In the genomic region with DNA sequence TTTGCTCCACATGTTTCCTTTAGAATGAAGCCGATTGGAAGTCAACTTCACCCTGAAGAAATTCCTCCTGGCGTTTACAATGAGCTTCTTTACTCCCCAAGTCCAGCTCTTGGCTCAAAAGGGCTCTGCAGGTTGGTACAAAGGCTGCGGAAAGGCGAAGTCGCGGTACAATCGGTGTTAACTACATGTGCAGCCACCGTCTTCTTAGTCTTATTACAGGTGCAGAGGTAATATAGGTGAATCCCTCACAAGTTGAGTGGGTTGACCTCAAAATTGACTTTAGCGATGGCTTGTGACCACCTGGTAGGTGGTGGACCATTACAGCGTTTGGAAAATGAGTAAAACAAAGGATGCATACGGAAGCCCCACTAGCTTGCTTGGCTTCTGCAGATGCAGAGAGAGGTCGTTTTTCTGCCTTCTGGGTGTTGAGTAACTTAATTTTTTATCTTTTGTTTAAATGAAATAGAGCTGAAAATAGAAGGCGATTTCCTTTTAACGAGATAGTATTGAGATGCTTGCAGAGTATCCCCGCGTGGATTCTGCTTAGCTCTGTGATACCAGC, we compare ENCODE assay signal across 21 cellular contexts.
DNase-seq lines count a peak whose midpoint lies in the region; ATAC-seq, FAIRE-seq and TF ChIP-seq lines count a peak whose summit lies in the region.
"Had no signal": no experiment of that assay in that cellular context is flagged by ENCODE, and none has a peak within 500 bp of the region (broad histone marks: within the 10 kb centered on the region; RNA-seq: fewer than 3 reads in every experiment).

No MANE protein-coding gene starts in this region.

- H3K36me3 ChIP-seq in astrocyte (ENCODE audit: insufficient read depth, low read length) (no peaks in the 10 kb centered on the region), keratinocyte (ENCODE audit: control insufficient read depth in 2 of 2, extremely low read depth in 1 of 2, insufficient read depth in 2 of 2, low read length in 2 of 2) (no peaks in the 10 kb centered on the region)
- H3K36me3 ChIP-seq: colonic mucosa, SJSA1, transverse colon had no signal

- FAIRE-seq in astrocyte (lab: Jason Lieb, UNC), result no peak
- peak; percentile 23 for FAIRE-seq in keratinocyte (lab: Jason Lieb, UNC)

- no peak for TF ChIP-seq CTCF in astrocyte (IDR thresholded peaks at IDR 0.05; ENCODE audit: insufficient read depth, low read depth, low read length)
- TF ChIP-seq CTCF in keratinocyte (optimal IDR thresholded peaks at IDR 0.05 in 1 of 3, IDR thresholded peaks at IDR 0.05 in 1 of 3, conservative IDR thresholded peaks at IDR 0.05 in 1 of 3; ENCODE audit: extremely low read depth in 1 of 3, insufficient read depth in 2 of 3, low read length in 3 of 3), result no peak
- TF ChIP-seq CTCF in type B pancreatic cell (conservative IDR thresholded peaks at IDR 0.05), result no peak
- TF ChIP-seq CTCF in GM13976 (IDR thresholded peaks at IDR 0.05; ENCODE audit: borderline replicate concordance, control extremely low read depth, extremely low read depth, insufficient read depth, missing control alignments), result no peak

- H3K9me3 ChIP-seq in astrocyte (ENCODE audit: insufficient read depth, low read depth, low read length), result no peaks in the 10 kb centered on the region
- no peaks in the 10 kb centered on the region for H3K9me3 ChIP-seq in keratinocyte (ENCODE audit: control insufficient read depth, low read depth, low read length)
- H3K9me3 ChIP-seq: colonic mucosa, mucosa of descending colon, SJSA1, transverse colon had no signal

- H3K4me2 ChIP-seq in astrocyte (ENCODE audit: low read length) (peak overlapping the region; percentile 62), keratinocyte (ENCODE audit: control insufficient read depth, extremely low read depth, insufficient read depth, low read depth, low read length) (peak overlapping the region; percentile 75)

- peaks cover 0 to 3% of the 10 kb centered on the region in 2 donors for H3K9me3 Mint-ChIP-seq in activated T-cell treated with anti-CD3 and anti-CD28 coated beads, Interleukin-2, amount 50 U/mL, for 72 hours
- H3K9me3 Mint-ChIP-seq in astrocyte (ENCODE audit: unreplicated experiment), result peaks cover 10% of the 10 kb centered on the region
- H3K9me3 Mint-ChIP-seq in type B pancreatic cell, result no peaks in the 10 kb centered on the region
- H3K9me3 Mint-ChIP-seq: activated naive CD4-positive, alpha-beta T cell treated with anti-CD3 and anti-CD28 coated beads for 36 hours had no signal

- H3K27ac Mint-ChIP-seq in activated T-cell treated with anti-CD3 and anti-CD28 coated beads, Interleukin-2, amount 50 U/mL, for 72 hours, result no peak overlapping the region
- H3K27ac Mint-ChIP-seq in astrocyte (ENCODE audit: unreplicated experiment) (no peak overlapping the region), type B pancreatic cell (no peak overlapping the region)
- H3K27ac Mint-ChIP-seq: activated naive CD4-positive, alpha-beta T cell treated with anti-CD3 and anti-CD28 coated beads for 36 hours had no signal

- DNase-seq in activated T-cell treated with anti-CD3 and anti-CD28 coated beads, Interleukin-2, amount 50 U/mL, for 72 hours, result no peak
- no peak for DNase-seq in activated T-cell treated with anti-CD3 and anti-CD28 coated beads for 4 hours
- DNase-seq in astrocyte (ENCODE audit: low read depth), result no peak
- no peak for DNase-seq in keratinocyte (ENCODE audit: low read depth, low spot score)
- DNase-seq in type B pancreatic cell (ENCODE audit: extremely low spot score, unreplicated experiment), result no peak
- DNase-seq in GM13976 (ENCODE audit: low spot score), result no peak
- no peak for DNase-seq in left cardiac atrium
- DNase-seq in stimulated activated CD4-positive, alpha-beta T cell treated with anti-CD3 and anti-CD28 coated beads, Interleukin-2, amount 100 ng/mL, for 48 hours, result no peak
- DNase-seq: ACHN; activated CD4-positive, alpha-beta T cell treated with anti-CD3 and anti-CD28 coated beads for 1 hour; activated naive CD4-positive, alpha-beta T cell treated with anti-CD3 and anti-CD28 coated beads for 36 hours; CD4-positive, alpha-beta memory T cell; colonic mucosa; erythroblast; mucosa of descending colon; NCI-H187; NCI-H446; OCI-M1; T1000; transverse colon had no signal

- peak overlapping the region; percentile 35 to 68 for H3K4me3 Mint-ChIP-seq in activated T-cell treated with anti-CD3 and anti-CD28 coated beads, Interleukin-2, amount 50 U/mL, for 72 hours
- H3K4me3 Mint-ChIP-seq in astrocyte (ENCODE audit: unreplicated experiment), result peak overlapping the region; percentile 79
- H3K4me3 Mint-ChIP-seq in type B pancreatic cell, result peak overlapping the region; percentile 67

- dilution Hi-C loops in keratinocyte (cut with MboI; ENCODE audit: extremely low pct_ligation_motif_present, low sequenced_read_pairs), result no loop called here

- H3K9ac ChIP-seq in astrocyte (ENCODE audit: low read length), result no peak overlapping the region
- H3K9ac ChIP-seq in keratinocyte (ENCODE audit: control insufficient read depth, extremely low read depth, insufficient read depth, low read length), result no peak overlapping the region

- H3K36me3 Mint-ChIP-seq in activated T-cell treated with anti-CD3 and anti-CD28 coated beads, Interleukin-2, amount 50 U/mL, for 72 hours (ENCODE audit: insufficient read depth in 2 of 2), result peaks cover 0 to 3% of the 10 kb centered on the region in 2 donors
- H3K36me3 Mint-ChIP-seq in astrocyte (ENCODE audit: low read depth, unreplicated experiment) (no peaks in the 10 kb centered on the region), type B pancreatic cell (no peaks in the 10 kb centered on the region)

- peaks cover 96% of the 10 kb centered on the region for H3K27me3 Mint-ChIP-seq in activated T-cell treated with anti-CD3 and anti-CD28 coated beads, Interleukin-2, amount 50 U/mL, for 72 hours (ENCODE audit: low read depth)
- H3K27me3 Mint-ChIP-seq in astrocyte (ENCODE audit: low read depth, unreplicated experiment) (peaks cover 82% of the 10 kb centered on the region), type B pancreatic cell (peaks cover 95% of the 10 kb centered on the region)

- H3K4me3 ChIP-seq in astrocyte (ENCODE audit: insufficient read depth, low read depth, low read length), result no peak overlapping the region
- peak overlapping the region in 2 of 3 experiments; percentile 4 to 65 for H3K4me3 ChIP-seq in keratinocyte (ENCODE audit: control insufficient read depth in 2 of 3, extremely low read depth in 1 of 3, insufficient read depth in 2 of 3, low read depth in 1 of 3, low read length in 3 of 3)
- H3K4me3 ChIP-seq: colonic mucosa, mucosa of descending colon, SJSA1, transverse colon had no signal

- H3K4me1 ChIP-seq in astrocyte (ENCODE audit: insufficient read depth, low read length) (no peaks in the 10 kb centered on the region), keratinocyte (ENCODE audit: control insufficient read depth, extremely low read depth, insufficient read depth, low read length) (peaks cover 10% of the 10 kb centered on the region)
- H3K4me1 ChIP-seq: colonic mucosa, SJSA1 had no signal

- intact Hi-C loops in left cardiac atrium (cut with DNase I), result no loop called here

- peaks cover 14% of the 10 kb centered on the region for H3K4me1 Mint-ChIP-seq in activated T-cell treated with anti-CD3 and anti-CD28 coated beads, Interleukin-2, amount 50 U/mL, for 72 hours (ENCODE audit: low read depth)
- H3K4me1 Mint-ChIP-seq in astrocyte (ENCODE audit: low read depth, unreplicated experiment), result peaks cover 7% of the 10 kb centered on the region
- peaks cover 11% of the 10 kb centered on the region for H3K4me1 Mint-ChIP-seq in type B pancreatic cell (ENCODE audit: unreplicated experiment)

- H3K27me3 ChIP-seq in astrocyte (ENCODE audit: insufficient read depth, low read length) (peaks cover 38% of the 10 kb centered on the region), keratinocyte (ENCODE audit: control insufficient read depth, extremely low read depth, insufficient read depth, low read length) (peaks cover 40% of the 10 kb centered on the region)

- in situ Hi-C loops in GM13976 (cut with MboI; ENCODE audit: low sequenced_read_pairs, unreplicated experiment), result no loop called here

- H3K27ac ChIP-seq in astrocyte (ENCODE audit: low read depth, low read length) (no peak overlapping the region), keratinocyte (ENCODE audit: control insufficient read depth, insufficient read depth, low read length) (no peak overlapping the region)
- H3K27ac ChIP-seq: colonic mucosa, SJSA1, transverse colon had no signal

- H3K79me2 ChIP-seq in astrocyte (ENCODE audit: insufficient read depth, low read length) (no peaks in the 10 kb centered on the region), keratinocyte (ENCODE audit: control insufficient read depth, insufficient read depth, low read length) (no peaks in the 10 kb centered on the region)

- ATAC-seq in activated T-cell treated with anti-CD3 and anti-CD28 coated beads, Interleukin-2, amount 50 U/mL, for 72 hours (replicated peaks in 1 of 2), result no peak
- ATAC-seq in left cardiac atrium, result no peak
- ATAC-seq: mucosa of descending colon had no signal

- H3K9me1 ChIP-seq in keratinocyte (ENCODE audit: control insufficient read depth, extremely low read depth, insufficient read depth, low read length), result no peaks in the 10 kb centered on the region

- no peaks in the 10 kb centered on the region for H4K20me1 ChIP-seq in astrocyte (ENCODE audit: insufficient read depth, low read length)
- H4K20me1 ChIP-seq in keratinocyte (ENCODE audit: control insufficient read depth, extremely low read depth, insufficient read depth, low read length), result no peaks in the 10 kb centered on the region

- H2AFZ ChIP-seq in astrocyte (ENCODE audit: low read depth, low read length) (no peak overlapping the region), keratinocyte (ENCODE audit: control insufficient read depth, low read length) (no peak overlapping the region)
